34 cellular contexts compared by ENCODE assay signal in genomic region chr20:54874718-54875117, GRCh38.
"Had no signal": no experiment of that assay in that cellular context is flagged by ENCODE, and none has a peak within 500 bp of the region (broad histone marks: within the 10 kb centered on the region; RNA-seq: fewer than 3 reads in every experiment).

No MANE protein-coding gene starts in this region.

- H3K36me3 ChIP-seq: MG63 had no signal

- H3K4me3 ChIP-seq: MG63 had no signal

- DNase-seq: Karpas-422, Kasumi-1, MG63, MM.1S, MV-4-11, NCI-H1048, NCI-H1092, NCI-H1092 treated with DMSO at 0.1 percent for 48 hours, NCI-H1105, NCI-H1105 treated with DMSO at 0.1 percent for 48 hours, NCI-H1417, NCI-H1417 treated with DMSO at 0.1 percent for 48 hours, NCI-H1436, NCI-H1436 treated with DMSO at 0.1 percent for 48 hours, NCI-H146, NCI-H1694, NCI-H1694 treated with DMSO at 0.1 percent for 48 hours, NCI-H187, NCI-H187 treated with DMSO at 0.1 percent for 48 hours, NCI-H1930, NCI-H2029, NCI-H2029 treated with DMSO at 0.1 percent for 48 hours, NCI-H2081, NCI-H2081 treated with DMSO at 0.1 percent for 48 hours, NCI-H2107, NCI-H2171, NCI-H2171 treated with DMSO at 0.1 percent for 48 hours, NCI-H2227 treated with DMSO at 0.1 percent for 48 hours, NCI-H226, NCI-H345, NCI-H446, NCI-H446 treated with DMSO at 0.1 percent for 48 hours, NCI-H510A, NCI-H510A treated with DMSO at 0.1 percent for 48 hours had no signal

- H3K9me3 ChIP-seq: MG63 had no signal

- H3K27me3 ChIP-seq: MG63 had no signal
